Comparison of ENCODE assay signal across 9 cellular contexts in genomic region chr18:43571078-43571689, GRCh38.
DNase-seq lines count a peak whose midpoint lies in the region; ATAC-seq, FAIRE-seq and TF ChIP-seq lines count a peak whose summit lies in the region.
"Had no signal": no experiment of that assay in that cellular context is flagged by ENCODE, and none has a peak within 500 bp of the region (broad histone marks: within the 10 kb centered on the region; RNA-seq: fewer than 3 reads in every experiment).

No MANE protein-coding gene starts in this region.

- no peak overlapping the region for H4K8ac ChIP-seq in H1 (ENCODE audit: extremely low read depth, insufficient read depth, low read length)

- no peaks in the 10 kb centered on the region for H4K20me1 ChIP-seq in OCI-LY7 (ENCODE audit: insufficient read depth, low read length)
- H4K20me1 ChIP-seq in H1 (replicated peaks in 1 of 2; ENCODE audit: control insufficient read depth in 1 of 2, insufficient read depth in 2 of 2, low read length in 2 of 2), result no peaks in the 10 kb centered on the region

- no peaks in the 10 kb centered on the region for H3K79me1 ChIP-seq in H1 (ENCODE audit: low read depth, low read length)

- no peak overlapping the region for H2AK5ac ChIP-seq in H1 (ENCODE audit: low read depth, low read length)

- H3K4me3 Mint-ChIP-seq in CD14-positive monocyte, result no peak overlapping the region
- H3K4me3 Mint-ChIP-seq: IgD-negative memory B cell had no signal

- peaks cover 0 to 4% (median 0%) of the 10 kb centered on the region in 3 donors for H3K27me3 Mint-ChIP-seq in CD14-positive monocyte (ENCODE audit: low read depth in 3 of 3)
- H3K27me3 Mint-ChIP-seq: IgD-negative memory B cell had no signal

- WGBS in H1 (ENCODE audit: extremely low coverage in 1 of 2, insufficient coverage in 1 of 2, insufficient read length in 1 of 2, insufficient replicate concordance in 2 of 2, low coverage in 1 of 2, low lambda C conversion rate in 2 of 2, missing lambda C conversion rate in 1 of 2), 2 experiments, result 37% methylated on average over 4 of the region's 4 CpGs; no CpG with 5 or more reads in 1 of the 2 experiments

- no peak overlapping the region for H3K23ac ChIP-seq in H1 (ENCODE audit: insufficient read length)

- CTCF ChIA-PET in OCI-LY7 (lab: Charles Lee; ENCODE audit: unreplicated experiment) (no interaction called here), H1 (lab: Charles Lee; ENCODE audit: partially characterized antibody) (interaction anchor here (0.7 to 10.4 kb wide), 17 partner anchors 11 to 1815 kb away, joined by 3 to 247 read pairs (median 4); no protein-coding TSS in a partner anchor)

- H3K4me2 ChIP-seq in OCI-LY7 (ENCODE audit: low read length) (no peak overlapping the region), H1 (ENCODE audit: insufficient read depth in 1 of 2, low read depth in 2 of 2, low read length in 2 of 2) (no peak overlapping the region)

- H3K9me3 Mint-ChIP-seq in CD14-positive monocyte, result no peaks in the 10 kb centered on the region
- H3K9me3 Mint-ChIP-seq: IgD-negative memory B cell had no signal

- H3K18ac ChIP-seq in H1 (ENCODE audit: extremely low read depth, low read length), result no peak overlapping the region

- no peaks in the 10 kb centered on the region for H3K9me3 ChIP-seq in OCI-LY7 (ENCODE audit: low read length)
- H3K9me3 ChIP-seq in H1 (ENCODE audit: insufficient read depth in 2 of 2, low read depth in 1 of 2, low read length in 1 of 2), result no peaks in the 10 kb centered on the region

- H3K79me2 ChIP-seq in OCI-LY7 (ENCODE audit: insufficient read depth, low read depth, low read length) (no peaks in the 10 kb centered on the region), H1 (ENCODE audit: control insufficient read depth in 1 of 2, insufficient read depth in 2 of 2, low read length in 2 of 2) (no peaks in the 10 kb centered on the region)

- H3K27me3 ChIP-seq in H1 (replicated peaks in 1 of 4; ENCODE audit: control insufficient read depth in 3 of 4, extremely low read depth in 1 of 4, insufficient read depth in 3 of 4, low read length in 3 of 4), result no peaks in the 10 kb centered on the region

- H2BK20ac ChIP-seq in H1 (ENCODE audit: low read length), result no peak overlapping the region

- no peak for TF ChIP-seq POLR2A in H1 (IDR thresholded peaks at IDR 0.05; ENCODE audit: control extremely low read depth in 1 of 2, low read depth in 2 of 2, low read length in 2 of 2)
- no peak for TF ChIP-seq POLR2A in H54 (IDR thresholded peaks at IDR 0.05; ENCODE audit: low read depth, low read length)

- no peak overlapping the region for H3K14ac ChIP-seq in H1 (ENCODE audit: insufficient read length)

- no peak for FAIRE-seq in H1 (lab: Jason Lieb, UNC)
- no peak for FAIRE-seq in H54 (lab: Jason Lieb, UNC)

- no peak overlapping the region for H3K9ac ChIP-seq in H1 (replicated peaks in 1 of 4; ENCODE audit: extremely low read depth in 1 of 4, low read depth in 3 of 4, low read length in 3 of 4)

- H3K9me2 ChIP-seq in OCI-LY7 (ENCODE audit: insufficient read depth, low read length), result no peaks in the 10 kb centered on the region

- no peak overlapping the region for H3K4me3 ChIP-seq in OCI-LY7 (ENCODE audit: low read depth, low read length, poor library complexity, severe bottlenecking)
- no peak overlapping the region for H3K4me3 ChIP-seq in H1 (ENCODE audit: extremely low read depth in 1 of 4, insufficient read depth in 2 of 4, low read depth in 3 of 4, low read length in 4 of 4)

- H2BK12ac ChIP-seq in H1 (ENCODE audit: low read depth, low read length), result no peak overlapping the region

- H3K4me1 Mint-ChIP-seq in CD14-positive monocyte, result no peaks in the 10 kb centered on the region
- H3K4me1 Mint-ChIP-seq: IgD-negative memory B cell had no signal

- H3K56ac ChIP-seq in H1 (replicated peaks; ENCODE audit: insufficient read length, low read depth, low read length), result no peak overlapping the region

- no peak for TF ChIP-seq EP300 in H1 (IDR thresholded peaks at IDR 0.05; ENCODE audit: borderline replicate concordance in 1 of 2, low read depth in 2 of 2, low read length in 2 of 2)

- peak; percentile 66 to 72 for TF ChIP-seq RAD21 in H1 (IDR thresholded peaks at IDR 0.05 in 1 of 2, conservative IDR thresholded peaks at IDR 0.05 in 1 of 2; ENCODE audit: low read depth in 2 of 2, low read length in 2 of 2)

- no peak overlapping the region for H3K4ac ChIP-seq in H1 (replicated peaks; ENCODE audit: insufficient read length, low read depth, low read length)

- H3K36me3 ChIP-seq in OCI-LY7 (ENCODE audit: insufficient read depth, low read length) (no peaks in the 10 kb centered on the region), H1 (ENCODE audit: control insufficient read depth in 2 of 4, insufficient read depth in 4 of 4, low read length in 3 of 4) (no peaks in the 10 kb centered on the region)

- H4K5ac ChIP-seq in H1 (ENCODE audit: insufficient read length, low read depth, low read length), result no peak overlapping the region

- H3K4me1 ChIP-seq in OCI-LY7 (ENCODE audit: insufficient read depth, low read length, poor library complexity, severe bottlenecking) (no peaks in the 10 kb centered on the region), H1 (replicated peaks in 1 of 4; ENCODE audit: control insufficient read depth in 3 of 4, insufficient read depth in 4 of 4, low read length in 3 of 4) (peaks cover 0 to 4% (median 3%) of the 10 kb centered on the region in 4 experiments; a peak in 4 of 7 replicates)

- H4K91ac ChIP-seq in H1 (replicated peaks; ENCODE audit: insufficient read length, low read length), result no peak overlapping the region

- no peaks in the 10 kb centered on the region for H3K36me3 Mint-ChIP-seq in CD14-positive monocyte
- H3K36me3 Mint-ChIP-seq: IgD-negative memory B cell had no signal

- DNase-seq in CD14-positive monocyte (ENCODE audit: low spot score) (no peak), HT-29 (ENCODE audit: low spot score) (peak; percentile 61), OCI-LY7 (ENCODE audit: low spot score) (peak; percentile 14), H1 (ENCODE audit: low read depth in 1 of 2, low spot score in 2 of 2) (peak in 1 of 2 experiments; percentile 52), mucosa of gallbladder (ENCODE audit: low spot score) (peak; percentile 27), UCSD-AML1 (lab: John Stamatoyannopoulos, UW; ENCODE audit: unreplicated experiment) (no peak), H54 (ENCODE audit: insufficient read length, low spot score) (no peak)

- H3K27ac ChIP-seq in OCI-LY7 (ENCODE audit: low read depth, low read length, poor library complexity, severe bottlenecking) (no peak overlapping the region), H1 (ENCODE audit: low read depth, low read length) (no peak overlapping the region)

- POLR2A ChIA-PET in OCI-LY7 (lab: Charles Lee), result no interaction called here
- POLR2A ChIA-PET in H1 (lab: Charles Lee; ENCODE audit: partially characterized antibody), result no interaction called here

- H2AFZ ChIP-seq in OCI-LY7 (ENCODE audit: low read length) (no peak overlapping the region), H1 (ENCODE audit: low read length) (no peak overlapping the region)

- peak; percentile 57 for ATAC-seq in GM18868 (IDR thresholded peaks at IDR 0.05; ENCODE audit: unreplicated experiment)

- H3K27ac Mint-ChIP-seq in CD14-positive monocyte, result no peak overlapping the region
- H3K27ac Mint-ChIP-seq: IgD-negative memory B cell had no signal

- BruUV-seq in OCI-LY7 (replicated peaks; lab: Mats Ljungman, UMichigan), result no TSS peak

- TF ChIP-seq CTCF in CD14-positive monocyte (IDR thresholded peaks at IDR 0.05), result peak; percentile 62
- TF ChIP-seq CTCF in OCI-LY7 (conservative IDR thresholded peaks at IDR 0.05; ENCODE audit: low read length), result peak; percentile 80
- peak in 2 of 3 experiments; percentile 45 to 74; a peak in 2 of 4 replicates for TF ChIP-seq CTCF in H1 (IDR thresholded peaks at IDR 0.05; ENCODE audit: control extremely low read depth in 1 of 3, insufficient read depth in 1 of 3, low read depth in 1 of 3, low read length in 3 of 3)

- H2BK120ac ChIP-seq in H1 (replicated peaks; ENCODE audit: low read depth, low read length), result no peak overlapping the region

- intact Hi-C loops in CD14-positive monocyte (cut with micrococcal nuclease) (no loop called here), OCI-LY7 (cut with micrococcal nuclease; ENCODE audit: unreplicated experiment) (loop anchor here (2.0 kb wide), 1 partner anchor 16 kb away; no protein-coding TSS in a partner anchor)

- H2BK5ac ChIP-seq in H1 (ENCODE audit: low read depth, low read length), result no peak overlapping the region

- H3K23me2 ChIP-seq in H1 (ENCODE audit: low read depth, low read length), result no peaks in the 10 kb centered on the region

- H2BK15ac ChIP-seq in H1 (ENCODE audit: low read length), result no peak overlapping the region

TF ChIP-seq in H1, 55 proteins besides CTCF, POLR2A, EP300 and RAD21:
- no peak for TF ChIP-seq KDM5A (IDR thresholded peaks at IDR 0.05; ENCODE audit: low read length)
- TF ChIP-seq TEAD4 (IDR thresholded peaks at IDR 0.05; ENCODE audit: low read depth, low read length), result no peak
- no peak for TF ChIP-seq POU5F1 (IDR thresholded peaks at IDR 0.05; ENCODE audit: low read depth, low read length)
- TF ChIP-seq KDM1A (IDR thresholded peaks at IDR 0.05; ENCODE audit: borderline replicate concordance, low read length), result 0 out of 2 replicates have a peak, but pooled peaks have one; percentile 46
- no peak for TF ChIP-seq SIN3A (conservative IDR thresholded peaks at IDR 0.05 in 1 of 2, IDR thresholded peaks at IDR 0.05 in 1 of 2; ENCODE audit: low read depth in 1 of 2, low read length in 2 of 2)
- no peak for TF ChIP-seq SRF (IDR thresholded peaks at IDR 0.05; ENCODE audit: low read depth, low read length)
- no peak for TF ChIP-seq EZH2 (IDR thresholded peaks at IDR 0.05; ENCODE audit: low read depth, low read length, severe bottlenecking)
- TF ChIP-seq CEBPB (IDR thresholded peaks at IDR 0.05; ENCODE audit: low read depth, low read length), result no peak

Comparison
In these comparisons a context has a peak if more than half of its experiments do, and no peak if none do; other contexts are left out.
1. DNase-seq: peak in HT-29 (single experiment), OCI-LY7 (single experiment) and mucosa of gallbladder (single experiment); none in CD14-positive monocyte (single experiment), UCSD-AML1 (single experiment) and H54 (single experiment).
2. Peak in every context shown above with its lines, with median percentiles within 50 percentile points of each other: CTCF ChIP-seq.